In the genomic region with DNA sequence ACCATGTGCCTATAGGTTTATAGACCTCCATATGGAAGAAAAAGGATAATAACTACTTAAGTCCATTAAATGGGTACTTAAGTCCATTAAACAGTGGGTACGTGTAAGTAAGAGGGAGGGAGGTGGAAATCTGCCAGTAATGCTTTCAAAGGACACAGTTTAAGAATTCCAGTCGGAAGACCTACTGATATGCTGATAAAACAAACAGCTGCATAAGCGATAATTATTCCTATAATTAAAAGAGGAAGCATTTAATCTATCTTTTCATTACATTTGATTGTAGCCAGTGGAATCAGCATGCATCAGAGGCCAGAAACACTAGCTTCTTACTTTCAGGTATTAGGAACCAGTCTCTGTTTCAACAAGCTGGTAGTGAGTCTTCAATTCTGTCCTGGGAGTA, we compare ENCODE assay signal across 12 cellular contexts.
DNase-seq lines count a peak whose midpoint lies in the region.
"Had no signal": no experiment of that assay in that cellular context is flagged by ENCODE, and none has a peak within 500 bp of the region (broad histone marks: within the 10 kb centered on the region; RNA-seq: fewer than 3 reads in every experiment).

No MANE protein-coding gene starts in this region.

- H3K27ac Mint-ChIP-seq in immature natural killer cell: no peak overlapping the region
- H3K27ac Mint-ChIP-seq: CD4-positive, alpha-beta T cell had no signal

- H3K4me1 Mint-ChIP-seq in immature natural killer cell: peaks cover 14 to 15% of the 10 kb centered on the region in 2 donors

- peaks cover 0 to 3% (median 0%) of the 10 kb centered on the region in 6 donors for H3K9me3 Mint-ChIP-seq in immature natural killer cell

- no peak overlapping the region for H3K4me3 Mint-ChIP-seq in immature natural killer cell
- H3K4me3 Mint-ChIP-seq: CD4-positive, alpha-beta T cell had no signal

- H3K36me3 Mint-ChIP-seq in immature natural killer cell: no peaks in the 10 kb centered on the region

- peaks cover 0 to 6% (median 3%) of the 10 kb centered on the region in 3 donors for H3K27me3 Mint-ChIP-seq in immature natural killer cell (ENCODE audit: low read depth in 3 of 3)

- DNase-seq in NCI-H1092 treated with DMSO at 0.1 percent for 48 hours (lab: John Stamatoyannopoulos, UW) (peak; percentile 13), NCI-H1092 (lab: John Stamatoyannopoulos, UW) (no peak), NCI-H2227 (lab: John Stamatoyannopoulos, UW; ENCODE audit: unreplicated experiment) (peak; percentile 49), NCI-H82 (lab: John Stamatoyannopoulos, UW) (peak; percentile 93), HT-29 (ENCODE audit: low spot score) (no peak), immature natural killer cell (no peak), NCI-H2081 (lab: John Stamatoyannopoulos, UW) (no peak)
- DNase-seq: C1 segment of cervical spinal cord; CD4-positive, alpha-beta T cell; DMS79; GM23248; IMR-90 had no signal

Comparison
In these comparisons a context has a peak if more than half of its experiments do, and no peak if none do; other contexts are left out.
1. DNase-seq: peak in NCI-H1092 treated with DMSO at 0.1 percent for 48 hours (single experiment), NCI-H2227 (single experiment) and NCI-H82 (single experiment); none in NCI-H1092 (single experiment), HT-29 (single experiment), immature natural killer cell (0 of 3) and NCI-H2081 (0 of 2).